21 cellular contexts compared by ENCODE assay signal in genomic region chr12:6378709-6379427, GRCh38. TPM values are rescaled to one million over a fixed set of nuclear protein-coding genes. Genes with fewer than 3 reads are reported as not detected.
DNase-seq lines count a peak whose midpoint lies in the region; ATAC-seq and TF ChIP-seq lines count a peak whose summit lies in the region.
"Had no signal": no experiment of that assay in that cellular context is flagged by ENCODE, and none has a peak within 500 bp of the region (broad histone marks: within the 10 kb centered on the region; RNA-seq: fewer than 3 reads in every experiment).

No MANE protein-coding gene starts in this region.

- POLR2A ChIA-PET in activated CD4-positive, alpha-beta T cell treated with anti-CD3 and anti-CD28 coated beads for 36 hours (lab: Charles Lee) = interaction anchor here (0.6 to 0.7 kb wide), 2 partner anchors 14 to 1492 kb away, joined by 3 to 8 read pairs; no protein-coding TSS in a partner anchor

- H3K4me3 Mint-ChIP-seq in activated CD4-positive, alpha-beta T cell treated with anti-CD3 and anti-CD28 coated beads for 36 hours = no peak overlapping the region
- H3K4me3 Mint-ChIP-seq: activated CD4-positive, alpha-beta memory T cell treated with anti-CD3 and anti-CD28 coated beads, Interleukin-2, amount 10 ng/mL, durations not matched to agents 7 days and 5 days; activated T-cell treated with anti-CD3 and anti-CD28 coated beads, Interleukin-2, amount 50 U/mL, for 24 hours; effector memory CD8-positive, alpha-beta T cell; T-helper 1 cell treated with Interleukin-12 subunit alpha and Interleukin-12 subunit beta and Interleukin-4 antibody, amounts not matched to agents 30 μg/mL and 1 μg/mL, for 36 hours had no signal

- H3K4me3 ChIP-seq in thyroid gland (replicated peaks in 1 of 3) (no peak overlapping the region), left lung (no peak overlapping the region)
- H3K4me3 ChIP-seq: ascending aorta, hepatocyte had no signal

- no peaks in the 10 kb centered on the region for H3K36me3 Mint-ChIP-seq in activated CD4-positive, alpha-beta T cell treated with anti-CD3 and anti-CD28 coated beads for 36 hours (ENCODE audit: low read depth)

- H3K4me1 Mint-ChIP-seq in activated CD4-positive, alpha-beta T cell treated with anti-CD3 and anti-CD28 coated beads for 36 hours = peaks cover 15% of the 10 kb centered on the region

- intact Hi-C loops in thyroid gland (cut with DNase I) (no loop called here), left lung (cut with DNase I) (loop anchor here in 1 of 2 donors (5.0 kb wide), 1 partner anchor 42 kb away; no protein-coding TSS in a partner anchor)
- intact Hi-C loops in activated CD4-positive, alpha-beta T cell treated with anti-CD3 and anti-CD28 coated beads for 36 hours (cut with DNase I, micrococcal nuclease) = no loop called here

- H3K27ac ChIP-seq in thyroid gland (peak overlapping the region; percentile 97 to 99 (median 97)), left lung (peak overlapping the region in 1 of 2 donors; percentile 81)
- H3K27ac ChIP-seq: ascending aorta, hepatocyte had no signal

- no peak for ATAC-seq in activated CD4-positive, alpha-beta T cell treated with anti-CD3 and anti-CD28 coated beads for 36 hours
- ATAC-seq in left lung = no peak
- ATAC-seq: effector memory CD8-positive, alpha-beta T cell had no signal

- 84% methylated on average over 13 of the region's 13 CpGs for WGBS in thyroid gland, 2 donors

- TF ChIP-seq CTCF in thyroid gland (IDR thresholded peaks at IDR 0.05) (no peak), left lung (IDR thresholded peaks at IDR 0.05) (no peak)

- H3K27me3 ChIP-seq in thyroid gland (no peaks in the 10 kb centered on the region), left lung (no peaks in the 10 kb centered on the region)
- H3K27me3 ChIP-seq: ascending aorta, hepatocyte had no signal

- H3K9me3 Mint-ChIP-seq in activated CD4-positive, alpha-beta T cell treated with anti-CD3 and anti-CD28 coated beads for 36 hours (ENCODE audit: low read depth) = no peaks in the 10 kb centered on the region
- H3K9me3 Mint-ChIP-seq: activated CD4-positive, alpha-beta memory T cell treated with anti-CD3 and anti-CD28 coated beads, Interleukin-2, amount 10 ng/mL, durations not matched to agents 7 days and 5 days; activated T-cell treated with anti-CD3 and anti-CD28 coated beads, Interleukin-2, amount 50 U/mL, for 24 hours; effector memory CD8-positive, alpha-beta T cell; T-helper 1 cell treated with Interleukin-12 subunit alpha and Interleukin-12 subunit beta and Interleukin-4 antibody, amounts not matched to agents 30 μg/mL and 1 μg/mL, for 36 hours had no signal

- TF ChIP-seq POLR2A in thyroid gland (IDR thresholded peaks at IDR 0.05) = no peak

- no peak overlapping the region for H3K27ac Mint-ChIP-seq in activated CD4-positive, alpha-beta T cell treated with anti-CD3 and anti-CD28 coated beads for 36 hours
- H3K27ac Mint-ChIP-seq: activated CD4-positive, alpha-beta memory T cell treated with anti-CD3 and anti-CD28 coated beads, Interleukin-2, amount 10 ng/mL, durations not matched to agents 7 days and 5 days; activated T-cell treated with anti-CD3 and anti-CD28 coated beads, Interleukin-2, amount 50 U/mL, for 24 hours; effector memory CD8-positive, alpha-beta T cell; T-helper 1 cell treated with Interleukin-12 subunit alpha and Interleukin-12 subunit beta and Interleukin-4 antibody, amounts not matched to agents 30 μg/mL and 1 μg/mL, for 36 hours had no signal

- no peaks in the 10 kb centered on the region for H3K36me3 ChIP-seq in thyroid gland
- H3K36me3 ChIP-seq in left lung = no peaks in the 10 kb centered on the region
- H3K36me3 ChIP-seq: ascending aorta had no signal

- CTCF ChIA-PET in activated CD4-positive, alpha-beta T cell treated with anti-CD3 and anti-CD28 coated beads for 36 hours (lab: Charles Lee) = interaction anchor here (0.6 to 1.6 kb wide), 3 partner anchors 11 to 100 kb away, joined by 3 to 5 read pairs (median 4); no protein-coding TSS in a partner anchor

- DNase-seq in SIG-M5 treated with dmso at 0.1 percent for 504 hours (lab: John Stamatoyannopoulos, UW; ENCODE audit: unreplicated experiment) = peak; percentile 78
- no peak for DNase-seq in SIG-M5 (lab: John Stamatoyannopoulos, UW)
- peak; percentile 52 to 66 for DNase-seq in NOMO-1 (lab: John Stamatoyannopoulos, UW; ENCODE audit: unreplicated experiment in 2 of 2)
- DNase-seq in islet precursor cell = peak; percentile 41
- DNase-seq in thyroid gland = no peak
- no peak for DNase-seq in activated CD4-positive, alpha-beta T cell treated with anti-CD3 and anti-CD28 coated beads for 36 hours
- DNase-seq in NCI-H1092 (lab: John Stamatoyannopoulos, UW) = no peak
- DNase-seq in left lung = no peak
- DNase-seq: activated CD4-positive, alpha-beta memory T cell treated with anti-CD3 and anti-CD28 coated beads, Interleukin-2, amount 10 ng/mL, durations not matched to agents 7 days and 5 days; activated naive CD4-positive, alpha-beta T cell treated with anti-CD3 and anti-CD28 coated beads, Interleukin-2, amount 50 U/mL, for 16 hours; activated T-cell treated with anti-CD3 and anti-CD28 coated beads, Interleukin-2, amount 50 U/mL, for 24 hours; DMS79; effector memory CD8-positive, alpha-beta T cell; NCI-H187; nucleus accumbens; SHP77; stimulated activated CD4-positive, alpha-beta T cell treated with anti-CD3 and anti-CD28 coated beads, Interleukin-2, amount 100 ng/mL, for 48 hours had no signal

- no peaks in the 10 kb centered on the region for H3K9me3 ChIP-seq in thyroid gland
- no peaks in the 10 kb centered on the region for H3K9me3 ChIP-seq in left lung
- H3K9me3 ChIP-seq: ascending aorta had no signal

- H3K4me1 ChIP-seq in thyroid gland (peaks cover 49 to 72% of the 10 kb centered on the region in 2 donors), left lung (peaks cover 36 to 75% of the 10 kb centered on the region in 2 donors)

- peaks cover 12% of the 10 kb centered on the region for H3K27me3 Mint-ChIP-seq in activated CD4-positive, alpha-beta T cell treated with anti-CD3 and anti-CD28 coated beads for 36 hours

RNA-seq across cellular contexts. Expression of gene SCNN1A, which starts 3.5 kb away (rescaled TPM):
- total RNA-seq in thyroid gland (100 to 1,000 TPM; 229 to 449 (median 336) TPM), left lung (100 to 1,000 TPM; 196 to 212 TPM)
- under 1 TPM in 1 of 2 experiments, not detected in 1; 0.05 TPM for total RNA-seq in activated CD4-positive, alpha-beta T cell treated with anti-CD3 and anti-CD28 coated beads for 36 hours
- total RNA-seq: cerebellum had no signal

RNA-seq across cellular contexts. Expression of gene LTBR, which starts 5.1 kb away (rescaled TPM):
- total RNA-seq in thyroid gland (100 to 1,000 TPM; 152 to 215 (median 178) TPM), left lung (100 to 1,000 TPM; 149 to 153 TPM)
- total RNA-seq in activated CD4-positive, alpha-beta T cell treated with anti-CD3 and anti-CD28 coated beads for 36 hours = 1 to 10 TPM in 1 of 2 experiments, under 1 TPM in 1; 0.57 to 1.1 TPM

RNA-seq across cellular contexts. Expression of gene TNFRSF1A, which starts 37.0 kb away (rescaled TPM):
- 100 to 1,000 TPM; 131 to 185 (median 150) TPM for total RNA-seq in thyroid gland
- 10 to 100 TPM; 42.1 to 58.7 TPM for total RNA-seq in activated CD4-positive, alpha-beta T cell treated with anti-CD3 and anti-CD28 coated beads for 36 hours
- 100 to 1,000 TPM; 155 to 211 TPM for total RNA-seq in left lung

Comparison
In these comparisons a context has a peak if more than half of its experiments do, and no peak if none do; other contexts are left out.
1. DNase-seq: peak in SIG-M5 treated with dmso at 0.1 percent for 504 hours (single experiment), NOMO-1 (2 of 2) and islet precursor cell (single experiment); none in SIG-M5 (single experiment), thyroid gland (0 of 2), activated CD4-positive, alpha-beta T cell treated with anti-CD3 and anti-CD28 coated beads for 36 hours (single experiment), NCI-H1092 (single experiment) and left lung (0 of 2).
2. RNA of gene SCNN1A, which starts 3.5 kb away (total RNA-seq): 229 to 449 TPM in thyroid gland and 196 to 212 TPM in left lung; 0.05 TPM in activated CD4-positive, alpha-beta T cell treated with anti-CD3 and anti-CD28 coated beads for 36 hours; every median in the first group is over 100 times any median in the second.
3. RNA of gene LTBR, which starts 5.1 kb away (total RNA-seq): 152 to 215 TPM in thyroid gland and 149 to 153 TPM in left lung; 0.57 to 1.1 TPM in activated CD4-positive, alpha-beta T cell treated with anti-CD3 and anti-CD28 coated beads for 36 hours; every median in the first group is over 10 times any median in the second.